Comparison of ENCODE assay signal across 19 cellular contexts in the genomic region with DNA sequence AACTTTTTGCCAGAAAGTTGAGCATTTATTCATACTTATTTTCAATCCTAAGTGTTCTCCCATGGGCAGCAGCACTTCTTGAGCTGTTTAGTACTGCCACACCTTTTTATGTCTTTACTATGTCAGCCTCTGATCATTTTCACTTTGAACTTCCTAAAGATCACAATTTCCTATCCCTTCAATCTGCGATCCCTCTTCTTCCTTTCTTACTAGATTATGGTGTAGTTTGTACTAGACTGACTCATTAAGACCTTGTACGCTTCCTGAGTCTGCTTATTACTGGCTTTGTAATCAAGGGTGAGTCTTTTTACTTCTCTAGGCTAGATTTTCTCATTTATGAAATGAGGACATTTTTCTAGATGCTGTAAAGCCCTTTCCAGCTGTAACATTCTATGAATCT.
"Had no signal": no experiment of that assay in that cellular context is flagged by ENCODE, and none has a peak within 500 bp of the region (broad histone marks: within the 10 kb centered on the region; RNA-seq: fewer than 3 reads in every experiment).

No MANE protein-coding gene starts in this region.

- H3K4me3 ChIP-seq: cardiac muscle cell, left ventricle myocardium inferior, SJSA1, stomach, suprapubic skin, tibial nerve had no signal

- H3K4me3 Mint-ChIP-seq: activated CD4-positive, alpha-beta T cell treated with anti-CD3 and anti-CD28 coated beads, Interleukin-2, amount 10 ng/mL, durations not matched to agents 24 days and 14 days; activated CD8-positive, alpha-beta T cell treated with anti-CD3 and anti-CD28 coated beads, Interleukin-2, amount 10 ng/mL, durations not matched to agents 7 days and 5 days; activated naive CD4-positive, alpha-beta T cell treated with anti-CD3 and anti-CD28 coated beads for 36 hours; neural crest cell; T-helper 17 cell had no signal

- H3K27me3 Mint-ChIP-seq: activated CD4-positive, alpha-beta T cell treated with anti-CD3 and anti-CD28 coated beads, Interleukin-2, amount 10 ng/mL, durations not matched to agents 24 days and 14 days; T-helper 17 cell had no signal

- H3K9me3 ChIP-seq: left ventricle myocardium inferior, SJSA1, stomach, suprapubic skin, tibial nerve had no signal

- H3K4me1 ChIP-seq: SJSA1, suprapubic skin, tibial nerve had no signal

- H3K9me3 Mint-ChIP-seq: activated CD4-positive, alpha-beta T cell treated with anti-CD3 and anti-CD28 coated beads, Interleukin-2, amount 10 ng/mL, durations not matched to agents 24 days and 14 days; activated naive CD4-positive, alpha-beta T cell treated with anti-CD3 and anti-CD28 coated beads for 36 hours; neural crest cell had no signal

- H3K27ac Mint-ChIP-seq: activated CD4-positive, alpha-beta T cell treated with anti-CD3 and anti-CD28 coated beads, Interleukin-2, amount 10 ng/mL, durations not matched to agents 24 days and 14 days; activated CD8-positive, alpha-beta T cell treated with anti-CD3 and anti-CD28 coated beads, Interleukin-2, amount 10 ng/mL, durations not matched to agents 7 days and 5 days; activated naive CD4-positive, alpha-beta T cell treated with anti-CD3 and anti-CD28 coated beads for 36 hours had no signal

- DNase-seq: activated CD4-positive, alpha-beta T cell treated with anti-CD3 and anti-CD28 coated beads, Interleukin-2, amount 10 ng/mL, durations not matched to agents 24 days and 14 days; activated CD4-positive, CD25-positive, alpha-beta regulatory T cell; activated CD8-positive, alpha-beta T cell treated with anti-CD3 and anti-CD28 coated beads, Interleukin-2, amount 10 ng/mL, durations not matched to agents 7 days and 5 days; activated naive CD4-positive, alpha-beta T cell treated with anti-CD3 and anti-CD28 coated beads for 36 hours; activated T-cell treated with anti-CD3 and anti-CD28 coated beads, Interleukin-2, amount 50 U/mL, for 1 hour; cortex of kidney; foreskin melanocyte; left ventricle myocardium inferior; midbrain; occipital lobe; stimulated activated CD4-positive, alpha-beta T cell treated with anti-CD3 and anti-CD28 coated beads, Interleukin-4, amount 100 ng/mL, for 24 hours; stomach; T-helper 17 cell had no signal

- H3K27me3 ChIP-seq: cardiac muscle cell, SJSA1, stomach, suprapubic skin, tibial nerve had no signal

- ATAC-seq: activated CD8-positive, alpha-beta T cell treated with anti-CD3 and anti-CD28 coated beads, Interleukin-2, amount 10 ng/mL, durations not matched to agents 7 days and 5 days; esophagus mucosa; T-helper 17 cell had no signal

- H3K27ac ChIP-seq: cardiac muscle cell, left ventricle myocardium inferior, SJSA1, stomach, suprapubic skin, tibial nerve had no signal
